In the genomic region with DNA sequence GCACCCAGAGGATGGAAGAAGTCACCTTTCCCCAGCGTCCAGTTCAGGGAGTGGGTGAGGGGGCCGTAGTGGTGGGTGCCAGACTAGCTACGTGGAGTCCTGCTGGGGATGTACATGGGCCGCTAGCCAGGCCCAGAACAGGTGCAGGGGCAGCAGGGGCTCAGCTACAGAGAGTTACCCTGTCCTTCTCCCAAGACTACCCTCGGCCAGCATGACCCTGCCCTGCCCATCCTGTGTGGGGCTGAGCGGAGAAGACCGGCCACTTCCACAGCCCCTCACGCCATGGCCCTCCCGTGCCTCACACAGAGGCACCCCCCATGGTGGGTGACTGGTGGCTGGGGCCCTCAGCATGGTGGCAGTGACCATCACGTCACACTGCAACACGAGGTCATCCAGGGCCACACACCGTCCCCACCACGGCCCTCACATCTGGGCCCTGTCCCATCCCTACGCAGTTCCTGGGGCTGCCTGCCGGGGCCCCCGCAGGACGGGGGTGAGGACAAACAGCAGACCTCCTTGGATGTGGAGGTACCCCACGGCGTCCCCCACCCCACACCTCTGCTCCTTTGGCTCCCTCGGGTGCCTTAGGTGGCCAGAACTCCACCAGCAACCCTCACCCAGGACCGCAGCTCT, we compare ENCODE assay signal across 9 cellular contexts. TPM values are rescaled to one million over a fixed set of nuclear protein-coding genes. Genes with fewer than 3 reads are reported as not detected.
DNase-seq lines count a peak whose midpoint lies in the region; ATAC-seq, FAIRE-seq and TF ChIP-seq lines count a peak whose summit lies in the region.
"Had no signal": no experiment of that assay in that cellular context is flagged by ENCODE, and none has a peak within 500 bp of the region (broad histone marks: within the 10 kb centered on the region; RNA-seq: fewer than 3 reads in every experiment).

No MANE protein-coding gene starts in this region.

- H3K4me2 ChIP-seq in GM12878 (ENCODE audit: control insufficient read depth, insufficient read depth) (peak overlapping the region; percentile 82; the same call in 1 of the 2 replicates), neuronal stem cell (ENCODE audit: insufficient read depth, low read length, poor library complexity, severe bottlenecking) (no peak overlapping the region)

- peak overlapping the region; percentile 96 for H3K23ac ChIP-seq in neuronal stem cell (ENCODE audit: low read depth, low read length, poor library complexity)

- ATAC-seq in CD4-positive, alpha-beta T cell (ENCODE audit: poor library complexity) = no peak
- ATAC-seq in GM12878 (no peak), HG02588 (IDR thresholded peaks at IDR 0.05; ENCODE audit: unreplicated experiment) (no peak)

- peaks cover 4 to 12% of the 10 kb centered on the region in 2 experiments; a peak in 3 of 4 replicates for H3K36me3 ChIP-seq in GM12878 (ENCODE audit: control insufficient read depth in 2 of 2, insufficient read depth in 2 of 2, low read length in 1 of 2)
- H3K36me3 ChIP-seq in neuronal stem cell (replicated peaks in 1 of 2; ENCODE audit: control insufficient read depth in 2 of 2, insufficient read depth in 2 of 2, low read length in 2 of 2) = peaks cover 0 to 2% of the 10 kb centered on the region in 2 donors

- intact Hi-C loops in CD4-positive, alpha-beta T cell (cut with DNase I, micrococcal nuclease) = loop anchor here (2.0 to 5.0 kb wide), 2 partner anchors 19 to 122 kb away; no protein-coding TSS in a partner anchor
- intact Hi-C loops in GM12878 (cut with micrococcal nuclease; ENCODE audit: unreplicated experiment) = loop anchor here (5.0 kb wide), 2 partner anchors 37 to 48 kb away; no protein-coding TSS in a partner anchor

- 78% methylated on average over 21 of the region's 21 CpGs for WGBS in GM12878 (ENCODE audit: insufficient coverage, insufficient replicate concordance, low lambda C conversion rate, missing lambda C conversion rate)
- WGBS in neuronal stem cell (ENCODE audit: extremely low coverage in 2 of 2, insufficient read length in 2 of 2, insufficient replicate concordance in 1 of 2), 2 donors = no CpG with 5 or more reads among the region's 21 CpGs

- TF ChIP-seq RAD21 in GM12878 (IDR thresholded peaks at IDR 0.05; ENCODE audit: insufficient read depth, low read depth, low read length) = no peak

- peak overlapping the region; percentile 74 for H2BK15ac ChIP-seq in neuronal stem cell (ENCODE audit: low read length)

- DNase-seq in CD4-positive, alpha-beta T cell = no peak
- DNase-seq in HFF-Myc (ENCODE audit: extremely low read depth, low read depth) = no peak
- no peak for DNase-seq in GM12878 (ENCODE audit: low read depth, low spot score)
- no peak for DNase-seq in neuronal stem cell (ENCODE audit: low spot score)
- no peak for DNase-seq in DMS 273 treated with DMSO at 0.1 percent for 48 hours (lab: John Stamatoyannopoulos, UW)
- DNase-seq in H4 (ENCODE audit: low spot score) = no peak
- DNase-seq in G401 (ENCODE audit: low spot score) = no peak

- peaks cover 2% of the 10 kb centered on the region for H3K79me2 ChIP-seq in GM12878 (ENCODE audit: control insufficient read depth, insufficient read depth, low read length)

- in situ Hi-C loops in GM12878 (cut with MboI) = no loop called here
- in situ Hi-C loops in G401 (cut with HindIII; ENCODE audit: low sequenced_read_pairs) = no loop called here

- no peak for TF ChIP-seq POLR2A in GM12878 (IDR thresholded peaks at IDR 0.05; ENCODE audit: low read depth, low read length)

- no peaks in the 10 kb centered on the region for H3K79me1 ChIP-seq in neuronal stem cell (ENCODE audit: low read depth, low read length)

- no peak overlapping the region for H3K14ac ChIP-seq in neuronal stem cell (ENCODE audit: low read length)

- no peak for FAIRE-seq in GM12878 (lab: Jason Lieb, UNC)
- FAIRE-seq: HTR-8/SVneo had no signal

- H3K27ac Mint-ChIP-seq in CD4-positive, alpha-beta T cell = no peak overlapping the region

- no peaks in the 10 kb centered on the region for H3K27me3 Mint-ChIP-seq in CD4-positive, alpha-beta T cell

- no peak overlapping the region for H2AFZ ChIP-seq in GM12878 (ENCODE audit: control insufficient read depth, low read depth, low read length)
- no peak overlapping the region for H2AFZ ChIP-seq in neuronal stem cell (ENCODE audit: low read length)

- no peaks in the 10 kb centered on the region for H3K9me3 Mint-ChIP-seq in CD4-positive, alpha-beta T cell

- H3K4me1 Mint-ChIP-seq in CD4-positive, alpha-beta T cell (ENCODE audit: low read depth) = no peaks in the 10 kb centered on the region

- no peak for TF ChIP-seq EP300 in GM12878 (IDR thresholded peaks at IDR 0.05; ENCODE audit: borderline replicate concordance in 1 of 2, control insufficient read depth in 1 of 2, low read depth in 2 of 2, low read length in 2 of 2)

- SMC1A ChIA-PET in GM12878 (lab: Charles Lee; ENCODE audit: uncharacterized antibody, unreplicated experiment) = interaction anchor here (0.8 to 1.3 kb wide), 5 partner anchors 18 to 112 kb away, joined by 3 to 5 read pairs (median 3); partner anchors contain the start of gene RNF224

- BruUV-seq in GM12878 (replicated peaks; lab: Mats Ljungman, UMichigan) = no TSS peak

- no peaks in the 10 kb centered on the region for H3K9me3 ChIP-seq in CD4-positive, alpha-beta T cell (ENCODE audit: control insufficient read depth, low read length)
- H3K9me3 ChIP-seq in GM12878 (replicated peaks; ENCODE audit: control insufficient read depth, insufficient read depth, low read length) (no peaks in the 10 kb centered on the region), neuronal stem cell (replicated peaks in 1 of 2; ENCODE audit: control insufficient read depth in 2 of 2, insufficient read depth in 1 of 2, low read depth in 1 of 2, low read length in 2 of 2) (no peaks in the 10 kb centered on the region)

- H2AK5ac ChIP-seq in neuronal stem cell (ENCODE audit: low read depth, low read length) = peak overlapping the region; percentile 97

- H3K27me3 ChIP-seq in CD4-positive, alpha-beta T cell (ENCODE audit: control insufficient read depth, insufficient read depth, low read length) = no peaks in the 10 kb centered on the region
- H3K27me3 ChIP-seq in GM12878 (replicated peaks in 1 of 2; ENCODE audit: control insufficient read depth in 2 of 2, insufficient read depth in 2 of 2, low read length in 1 of 2) = no peaks in the 10 kb centered on the region
- H3K27me3 ChIP-seq in neuronal stem cell (ENCODE audit: control insufficient read depth in 3 of 3, insufficient read depth in 3 of 3, low read depth in 1 of 3, low read length in 3 of 3) = peaks cover 0 to 34% (median 5%) of the 10 kb centered on the region in 3 experiments

- H3K4me1 ChIP-seq in GM12878 (ENCODE audit: control insufficient read depth, insufficient read depth, low read length) (peaks cover 6% of the 10 kb centered on the region), neuronal stem cell (ENCODE audit: control insufficient read depth in 2 of 2, insufficient read depth in 1 of 2, low read depth in 1 of 2, low read length in 2 of 2) (peaks cover 0 to 14% of the 10 kb centered on the region in 2 donors)

- no peaks in the 10 kb centered on the region for H4K20me1 ChIP-seq in GM12878 (ENCODE audit: control insufficient read depth, insufficient read depth)

- TF ChIP-seq CTCF in CD4-positive, alpha-beta T cell (IDR thresholded peaks at IDR 0.05) = no peak
- TF ChIP-seq CTCF in HFF-Myc (IDR thresholded peaks at IDR 0.05; ENCODE audit: low read depth, low read length, missing control alignments) = no peak
- TF ChIP-seq CTCF in GM12878 (IDR thresholded peaks at IDR 0.05 in 2 of 3, conservative IDR thresholded peaks at IDR 0.05 in 1 of 3; ENCODE audit: control insufficient read depth in 2 of 3, extremely low read depth in 1 of 3, insufficient read depth in 1 of 3, low read depth in 3 of 3, low read length in 3 of 3) = no peak

- RAD21 ChIA-PET in GM12878 (lab: Charles Lee; ENCODE audit: unreplicated experiment) = interaction anchor here (0.7 to 1.4 kb wide), 9 partner anchors 20 to 121 kb away, joined by 3 to 9 read pairs (median 4); partner anchors contain the start of genes MAN1B1 and RNF224

- no peak overlapping the region for H2BK5ac ChIP-seq in neuronal stem cell (ENCODE audit: low read length)

- peaks cover 18% of the 10 kb centered on the region for H3K36me3 Mint-ChIP-seq in CD4-positive, alpha-beta T cell (ENCODE audit: low read depth)

- peak overlapping the region; percentile 64 for H3K18ac ChIP-seq in neuronal stem cell (ENCODE audit: low read length)

- H2BK120ac ChIP-seq in neuronal stem cell (ENCODE audit: low read depth, low read length) = peak overlapping the region; percentile 3

- peak overlapping the region; percentile 89 for H3K4ac ChIP-seq in neuronal stem cell (ENCODE audit: low read length)

- H4K8ac ChIP-seq in neuronal stem cell (ENCODE audit: low read depth, low read length) = no peak overlapping the region

- H3K4me3 ChIP-seq in HFF-Myc (replicated peaks; ENCODE audit: low read depth, low read length) = peak overlapping the region; percentile 50
- no peak overlapping the region for H3K4me3 ChIP-seq in GM12878
- H3K4me3 ChIP-seq in neuronal stem cell (ENCODE audit: low read length in 2 of 2) = no peak overlapping the region

- no peak overlapping the region for H2BK12ac ChIP-seq in neuronal stem cell (ENCODE audit: low read length)

- H3K9ac ChIP-seq in GM12878 (ENCODE audit: control insufficient read depth, insufficient read depth, low read length) (no peak overlapping the region; the same call in 1 of the 2 replicates), neuronal stem cell (ENCODE audit: low read depth, low read length, poor library complexity) (peak overlapping the region; percentile 81)

- no peak overlapping the region for H3K27ac ChIP-seq in CD4-positive, alpha-beta T cell (ENCODE audit: low read depth, low read length)
- no peak overlapping the region for H3K27ac ChIP-seq in GM12878 (ENCODE audit: control insufficient read depth, insufficient read depth)
- H3K27ac ChIP-seq in neuronal stem cell (replicated peaks; ENCODE audit: low read length) = no peak overlapping the region

- CTCF ChIA-PET in CD4-positive, alpha-beta T cell (lab: Charles Lee) = interaction anchor here (0.9 to 1.7 kb wide), 2 partner anchors 20 to 121 kb away, joined by 3 to 7 read pairs; no protein-coding TSS in a partner anchor
- CTCF ChIA-PET in GM12878 (lab: Yijun Ruan, JAX) = interaction anchor here (0.6 to 1.8 kb wide), 7 partner anchors 20 to 167 kb away, joined by 3 to 7 read pairs (median 6); partner anchors contain the start of gene RNF224

- H4K91ac ChIP-seq in neuronal stem cell (ENCODE audit: low read depth, low read length, poor library complexity) = peak overlapping the region; percentile 72

- POLR2A ChIA-PET in CD4-positive, alpha-beta T cell (lab: Charles Lee) = interaction anchor here (0.7 to 2.9 kb wide), 7 partner anchors 12 to 125 kb away, joined by 3 to 11 read pairs (median 6); partner anchors contain the start of genes MAN1B1 and TUBB4B
- POLR2A ChIA-PET in GM12878 (lab: Charles Lee) = interaction anchor here (1.1 to 1.5 kb wide), 4 partner anchors 12 to 119 kb away, joined by 3 to 16 read pairs (median 4); partner anchors contain the start of gene MAN1B1

- H3K4me3 Mint-ChIP-seq in CD4-positive, alpha-beta T cell = peak overlapping the region; percentile 25

RNA-seq across cellular contexts. Expression of gene DPP7, which starts 1.0 kb away (rescaled TPM):
- total RNA-seq in CD4-positive, alpha-beta T cell = 100 to 1,000 TPM; 344 to 349 TPM
- 114 and 118 TPM in 2 replicates for total RNA-seq in GM12878 (2013; cell fraction: nucleolus; rRNA removed)
- total RNA-seq in GM12878 (2014; rRNA removed) (164 and 177 TPM in 2 replicates), GM12878 (2014; rRNA removed; fragmentation: Illumina TruSeq; extraction: Trizol) (64.3 and 71.9 TPM in 2 replicates), GM12878 (2021) (227 and 245 TPM in 2 replicates)
- 21.4 TPM for polyA plus RNA-seq in GM12878 (2011; ENCODE audit: low read depth)
- polyA plus RNA-seq in GM12878 (2011; rRNA removed) (35.2 and 84.8 TPM in 2 replicates), GM12878 (2014; fragmentation: Illumina TruSeq; extraction: Trizol) (9.2 and 24.8 TPM in 2 replicates), GM12878 (2014; fragmentation: Nextera tagmentation; extraction: Ambion mirVana) (10 to 100 TPM in 1 of 2 experiments, under 1 TPM in 1; 0.68 to 10.0 TPM), GM12878 (2014; rRNA removed) (225 and 260 TPM in 2 replicates), GM12878 (2016; fragmentation: Nextera tagmentation; extraction: Ambion mirVana) (100 to 1,000 TPM; 128 to 150 TPM)
- 104 and 181 TPM in 2 replicates for polyA plus RNA-seq in GM12878 (2011; cell fraction: cytosol; rRNA removed)
- 1,163 and 1,192 TPM in 2 replicates for polyA plus RNA-seq in GM12878 (2011; cell fraction: nucleus; rRNA removed)
- 161 and 188 TPM in 2 replicates for polyA plus RNA-seq in GM12878 (2012)
- polyA minus RNA-seq in GM12878 (2011; rRNA and poly(A)+ RNA removed) = 34.5 and 75.5 TPM in 2 replicates
- polyA minus RNA-seq in GM12878 (2011; cell fraction: cytosol; rRNA and poly(A)+ RNA removed) = 51.9 and 52.8 TPM in 2 replicates
- polyA minus RNA-seq in GM12878 (2011; cell fraction: nucleus; rRNA and poly(A)+ RNA removed) = 76.9 and 111 TPM in 2 replicates
- polyA plus RNA-seq in neuronal stem cell (2013, experiment 1 of 2) = 34.8 TPM
- 32.9 TPM for polyA plus RNA-seq in neuronal stem cell (2013, experiment 2 of 2)
- 34.8 and 52.2 TPM in 2 replicates for total RNA-seq in H4 (2014; rRNA removed; shearing (Covaris generic))
- 1.2 and 3.0 TPM in 2 replicates for total RNA-seq in G401 (2014; rRNA removed; shearing (Covaris generic))

RNA-seq across cellular contexts. Expression of gene GRIN1, which starts 23.4 kb away (rescaled TPM):
- total RNA-seq in CD4-positive, alpha-beta T cell = not detected
- total RNA-seq in GM12878 (2013; cell fraction: nucleolus; rRNA removed) = 0.71 and 1.3 TPM in 2 replicates
- not detected in 2 replicates for total RNA-seq in GM12878 (2014; rRNA removed)
- not detected in 2 replicates for total RNA-seq in GM12878 (2014; rRNA removed; fragmentation: Illumina TruSeq; extraction: Trizol)
- total RNA-seq in GM12878 (2021) = 0.10 and 0.35 TPM in 2 replicates
- polyA plus RNA-seq in GM12878 (2011; ENCODE audit: low read depth) = not detected
- polyA plus RNA-seq in GM12878 (2011; rRNA removed) = 0.05 TPM in 1 of 2 replicates, not detected in the other
- 0.01 and 0.02 TPM in 2 replicates for polyA plus RNA-seq in GM12878 (2011; cell fraction: cytosol; rRNA removed)
- polyA plus RNA-seq in GM12878 (2011; cell fraction: nucleus; rRNA removed) = 0.32 and 0.75 TPM in 2 replicates
- polyA plus RNA-seq in GM12878 (2012) = 0.16 and 0.27 TPM in 2 replicates
- 0.06 TPM in 1 of 2 replicates, not detected in the other for polyA plus RNA-seq in GM12878 (2014; fragmentation: Illumina TruSeq; extraction: Trizol)
- polyA plus RNA-seq in GM12878 (2014; fragmentation: Nextera tagmentation; extraction: Ambion mirVana) = not detected
- polyA plus RNA-seq in GM12878 (2014; rRNA removed) = 0.01 and 0.05 TPM in 2 replicates
- polyA plus RNA-seq in GM12878 (2016; fragmentation: Nextera tagmentation; extraction: Ambion mirVana) = not detected
- not detected in 2 replicates for polyA minus RNA-seq in GM12878 (2011; rRNA and poly(A)+ RNA removed)
- not detected in 2 replicates for polyA minus RNA-seq in GM12878 (2011; cell fraction: cytosol; rRNA and poly(A)+ RNA removed)
- polyA minus RNA-seq in GM12878 (2011; cell fraction: nucleus; rRNA and poly(A)+ RNA removed) = 0.10 TPM in 1 of 2 replicates, not detected in the other
- polyA plus RNA-seq in neuronal stem cell (2013, experiment 1 of 2) = 0.20 TPM
- polyA plus RNA-seq in neuronal stem cell (2013, experiment 2 of 2) = 0.07 TPM
- not detected in 2 replicates for total RNA-seq in H4 (2014; rRNA removed; shearing (Covaris generic))
- total RNA-seq in G401 (2014; rRNA removed; shearing (Covaris generic)) = not detected in 2 replicates

RNA-seq across cellular contexts. Expression of gene MAN1B1, which starts 28.7 kb away (rescaled TPM):
- 10 to 100 TPM; 60.9 to 66.9 TPM for total RNA-seq in CD4-positive, alpha-beta T cell
- total RNA-seq in GM12878 (2013; cell fraction: nucleolus; rRNA removed) = 99.1 and 110 TPM in 2 replicates
- 27.2 and 34.1 TPM in 2 replicates for total RNA-seq in GM12878 (2014; rRNA removed)
- 16.3 and 21.4 TPM in 2 replicates for total RNA-seq in GM12878 (2014; rRNA removed; fragmentation: Illumina TruSeq; extraction: Trizol)
- 27.1 and 33.3 TPM in 2 replicates for total RNA-seq in GM12878 (2021)
- 12.4 TPM for polyA plus RNA-seq in GM12878 (2011; ENCODE audit: low read depth)
- 23.7 and 31.2 TPM in 2 replicates for polyA plus RNA-seq in GM12878 (2011; rRNA removed)
- polyA plus RNA-seq in GM12878 (2011; cell fraction: cytosol; rRNA removed) = 31.1 and 38.7 TPM in 2 replicates
- polyA plus RNA-seq in GM12878 (2011; cell fraction: nucleus; rRNA removed) = 144 and 148 TPM in 2 replicates
- 27.2 and 31.7 TPM in 2 replicates for polyA plus RNA-seq in GM12878 (2012)
- polyA plus RNA-seq in GM12878 (2014; fragmentation: Illumina TruSeq; extraction: Trizol) = 14.8 and 23.5 TPM in 2 replicates
- polyA plus RNA-seq in GM12878 (2014; fragmentation: Nextera tagmentation; extraction: Ambion mirVana) = 1 to 10 TPM in 1 of 2 experiments, under 1 TPM in 1; 0.71 to 2.0 TPM
- 23.4 and 28.4 TPM in 2 replicates for polyA plus RNA-seq in GM12878 (2014; rRNA removed)
- 10 to 100 TPM; 21.9 to 22.1 TPM for polyA plus RNA-seq in GM12878 (2016; fragmentation: Nextera tagmentation; extraction: Ambion mirVana)
- polyA minus RNA-seq in GM12878 (2011; rRNA and poly(A)+ RNA removed) = 46.7 and 53.3 TPM in 2 replicates
- 12.2 and 12.3 TPM in 2 replicates for polyA minus RNA-seq in GM12878 (2011; cell fraction: cytosol; rRNA and poly(A)+ RNA removed)
- polyA minus RNA-seq in GM12878 (2011; cell fraction: nucleus; rRNA and poly(A)+ RNA removed) = 43.0 and 58.7 TPM in 2 replicates
- polyA plus RNA-seq in neuronal stem cell (2013, experiment 1 of 2) = 23.6 TPM
- 22.2 TPM for polyA plus RNA-seq in neuronal stem cell (2013, experiment 2 of 2)
- total RNA-seq in H4 (2014; rRNA removed; shearing (Covaris generic)) = 38.6 and 62.6 TPM in 2 replicates
- 67.0 and 73.9 TPM in 2 replicates for total RNA-seq in G401 (2014; rRNA removed; shearing (Covaris generic))

RNA-seq across cellular contexts. Expression of gene UAP1L1, which starts 38.2 kb away (rescaled TPM):
- 1 to 10 TPM; 6.5 to 6.8 TPM for total RNA-seq in CD4-positive, alpha-beta T cell
- 40.5 and 46.8 TPM in 2 replicates for total RNA-seq in GM12878 (2013; cell fraction: nucleolus; rRNA removed)
- total RNA-seq in GM12878 (2014; rRNA removed) = 9.3 and 9.5 TPM in 2 replicates
- total RNA-seq in GM12878 (2014; rRNA removed; fragmentation: Illumina TruSeq; extraction: Trizol) = 4.4 and 4.6 TPM in 2 replicates
- total RNA-seq in GM12878 (2021) = 14.5 and 15.7 TPM in 2 replicates
- 8.1 TPM for polyA plus RNA-seq in GM12878 (2011; ENCODE audit: low read depth)
- 5.3 and 6.2 TPM in 2 replicates for polyA plus RNA-seq in GM12878 (2011; rRNA removed)
- 11.5 and 11.7 TPM in 2 replicates for polyA plus RNA-seq in GM12878 (2011; cell fraction: cytosol; rRNA removed)
- 80.3 and 92.7 TPM in 2 replicates for polyA plus RNA-seq in GM12878 (2011; cell fraction: nucleus; rRNA removed)
- 18.4 and 25.7 TPM in 2 replicates for polyA plus RNA-seq in GM12878 (2012)
- 4.4 and 8.7 TPM in 2 replicates for polyA plus RNA-seq in GM12878 (2014; fragmentation: Illumina TruSeq; extraction: Trizol)
- 1 to 10 TPM in 1 of 2 experiments, under 1 TPM in 1; 0.29 to 1.2 TPM for polyA plus RNA-seq in GM12878 (2014; fragmentation: Nextera tagmentation; extraction: Ambion mirVana)
- 12.8 and 13.8 TPM in 2 replicates for polyA plus RNA-seq in GM12878 (2014; rRNA removed)
- polyA plus RNA-seq in GM12878 (2016; fragmentation: Nextera tagmentation; extraction: Ambion mirVana) = 1 to 10 TPM; 1.5 to 5.4 TPM
- polyA minus RNA-seq in GM12878 (2011; rRNA and poly(A)+ RNA removed) = 2.8 and 6.5 TPM in 2 replicates
- 2.1 and 5.1 TPM in 2 replicates for polyA minus RNA-seq in GM12878 (2011; cell fraction: cytosol; rRNA and poly(A)+ RNA removed)
- 17.6 and 18.0 TPM in 2 replicates for polyA minus RNA-seq in GM12878 (2011; cell fraction: nucleus; rRNA and poly(A)+ RNA removed)
- 0.17 TPM for polyA plus RNA-seq in neuronal stem cell (2013, experiment 1 of 2)
- 0.19 TPM for polyA plus RNA-seq in neuronal stem cell (2013, experiment 2 of 2)
- total RNA-seq in H4 (2014; rRNA removed; shearing (Covaris generic)) = 6.6 and 7.4 TPM in 2 replicates
- 28.9 and 34.7 TPM in 2 replicates for total RNA-seq in G401 (2014; rRNA removed; shearing (Covaris generic))

RNA-seq across cellular contexts. Expression of gene SAPCD2, which starts 45.2 kb away (rescaled TPM):
- total RNA-seq in CD4-positive, alpha-beta T cell = under 1 TPM; 0.17 to 0.19 TPM
- total RNA-seq in GM12878 (2013; cell fraction: nucleolus; rRNA removed) = 8.6 and 9.4 TPM in 2 replicates
- total RNA-seq in GM12878 (2014; rRNA removed) (29.3 and 35.2 TPM in 2 replicates), GM12878 (2014; rRNA removed; fragmentation: Illumina TruSeq; extraction: Trizol) (8.2 and 10.7 TPM in 2 replicates), GM12878 (2021) (30.0 and 32.5 TPM in 2 replicates)
- 1.1 TPM for polyA plus RNA-seq in GM12878 (2011; ENCODE audit: low read depth)
- polyA plus RNA-seq in GM12878 (2011; rRNA removed) (3.7 and 6.7 TPM in 2 replicates), GM12878 (2014; fragmentation: Illumina TruSeq; extraction: Trizol) (2.4 and 6.2 TPM in 2 replicates), GM12878 (2014; fragmentation: Nextera tagmentation; extraction: Ambion mirVana) (1 to 10 TPM; 1.6 to 2.0 TPM), GM12878 (2014; rRNA removed) (26.6 and 30.9 TPM in 2 replicates), GM12878 (2016; fragmentation: Nextera tagmentation; extraction: Ambion mirVana) (1 to 10 TPM; 3.3 to 7.7 TPM)
- polyA plus RNA-seq in GM12878 (2011; cell fraction: cytosol; rRNA removed) = 10.4 and 19.8 TPM in 2 replicates
- polyA plus RNA-seq in GM12878 (2011; cell fraction: nucleus; rRNA removed) = 21.3 and 25.1 TPM in 2 replicates
- 4.4 and 5.8 TPM in 2 replicates for polyA plus RNA-seq in GM12878 (2012)
- polyA minus RNA-seq in GM12878 (2011; rRNA and poly(A)+ RNA removed) = 4.2 and 10.7 TPM in 2 replicates
- polyA minus RNA-seq in GM12878 (2011; cell fraction: cytosol; rRNA and poly(A)+ RNA removed) = 7.2 and 7.8 TPM in 2 replicates
- polyA minus RNA-seq in GM12878 (2011; cell fraction: nucleus; rRNA and poly(A)+ RNA removed) = 4.6 and 11.4 TPM in 2 replicates
- 15.6 TPM for polyA plus RNA-seq in neuronal stem cell (2013, experiment 1 of 2)
- polyA plus RNA-seq in neuronal stem cell (2013, experiment 2 of 2) = 16.0 TPM
- 5.9 and 12.4 TPM in 2 replicates for total RNA-seq in H4 (2014; rRNA removed; shearing (Covaris generic))
- 62.9 and 63.5 TPM in 2 replicates for total RNA-seq in G401 (2014; rRNA removed; shearing (Covaris generic))
